ENCODE assay signal across 16 cellular contexts in the genomic region with DNA sequence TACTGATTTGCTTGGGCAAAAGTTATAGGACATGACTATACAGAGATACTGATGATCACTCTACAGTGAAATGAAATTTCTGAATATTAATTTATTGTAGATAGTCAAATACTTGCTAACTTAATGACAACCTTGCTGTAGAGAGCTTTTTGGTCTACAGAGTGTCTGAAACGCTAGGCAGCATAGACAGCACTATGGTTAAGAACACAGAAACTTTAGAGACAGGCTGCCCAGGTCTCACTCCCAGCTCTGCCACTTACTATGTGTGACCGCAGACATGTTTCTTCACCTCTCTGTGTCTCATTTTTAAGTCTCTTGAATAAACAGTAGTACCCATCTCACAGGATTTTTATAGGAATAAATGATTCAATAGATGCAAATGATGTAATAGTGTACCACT.
A peak's percentile ranks its signal among the peaks of the same experiment; 100 is the strongest.
DNase-seq lines count a peak whose midpoint lies in the region; ATAC-seq, FAIRE-seq and TF ChIP-seq lines count a peak whose summit lies in the region.
"Had no signal": no experiment of that assay in that cellular context is flagged by ENCODE, and none has a peak within 500 bp of the region (broad histone marks: within the 10 kb centered on the region; RNA-seq: fewer than 3 reads in every experiment).

No MANE protein-coding gene starts in this region.

- no peak overlapping the region for H3K9ac ChIP-seq in kidney (ENCODE audit: low read length in 2 of 2)
- H3K9ac ChIP-seq: GM23248 had no signal

- no peak overlapping the region for H2AFZ ChIP-seq in GM23338
- H2AFZ ChIP-seq: GM23248 had no signal

- ATAC-seq in GM23338, result no peak
- ATAC-seq in psoas muscle, result no peak
- ATAC-seq in GM21717 (IDR thresholded peaks at IDR 0.05; ENCODE audit: unreplicated experiment), result no peak

- intact Hi-C loops in psoas muscle (cut with DNase I), result loop anchor here in 1 of 2 donors (5.0 kb wide), 1 partner anchor 61 kb away; no protein-coding TSS in a partner anchor
- intact Hi-C loops in kidney (cut with DNase I), result no loop called here

- H3K4me1 Mint-ChIP-seq in GM23338, result peaks cover 73% of the 10 kb centered on the region
- H3K4me1 Mint-ChIP-seq: CD8-positive, alpha-beta memory T cell had no signal

- peaks cover 58% of the 10 kb centered on the region for H3K4me1 ChIP-seq in GM23338 (ENCODE audit: insufficient read depth)
- peaks cover 64% of the 10 kb centered on the region for H3K4me1 ChIP-seq in psoas muscle
- H3K4me1 ChIP-seq in kidney (ENCODE audit: control insufficient read depth in 1 of 2, insufficient read depth in 1 of 2, low read depth in 1 of 2, low read length in 2 of 2), result peaks cover 0 to 4% of the 10 kb centered on the region in 2 donors
- H3K4me1 ChIP-seq: Caco-2 had no signal

- DNase-seq in GM23338 (ENCODE audit: low spot score), result no peak
- DNase-seq in psoas muscle, result no peak
- no peak for DNase-seq in kidney
- no peak for DNase-seq in Ammon's horn (ENCODE audit: low spot score)
- DNase-seq: BE2C; Caco-2; CD8-positive, alpha-beta memory T cell; DMS53; GF-D8; GM23248; H9 had no signal

- no peak overlapping the region; the same call in 1 of the 2 replicates for H3K27ac ChIP-seq in GM23338 (ENCODE audit: low read depth)
- H3K27ac ChIP-seq in cingulate gyrus (ENCODE audit: low read depth, low read length), result peak overlapping the region; percentile 29
- peak overlapping the region; percentile 4 for H3K27ac ChIP-seq in psoas muscle
- peak overlapping the region; percentile 94 for H3K27ac ChIP-seq in temporal lobe (ENCODE audit: low read depth, low read length)
- H3K27ac ChIP-seq in kidney (ENCODE audit: low read depth in 2 of 2, low read length in 2 of 2), result no peak overlapping the region
- H3K27ac ChIP-seq: GM23248 had no signal

- no peaks in the 10 kb centered on the region for H3K36me3 ChIP-seq in GM23338 (ENCODE audit: insufficient read depth)
- H3K36me3 ChIP-seq in psoas muscle (ENCODE audit: insufficient read depth in 1 of 2, low read depth in 1 of 2), result no peaks in the 10 kb centered on the region
- H3K36me3 ChIP-seq in kidney (ENCODE audit: control insufficient read depth in 1 of 2, insufficient read depth in 2 of 2, low read length in 2 of 2), result no peaks in the 10 kb centered on the region
- H3K36me3 ChIP-seq: BE2C had no signal

- peaks cover 7% of the 10 kb centered on the region; the same call in 1 of the 2 replicates for H3K79me2 ChIP-seq in GM23338 (replicated peaks; ENCODE audit: insufficient read depth)

- H3K4me3 ChIP-seq in GM23338 (no peak overlapping the region), psoas muscle (no peak overlapping the region), kidney (ENCODE audit: low read length in 2 of 2) (no peak overlapping the region)
- H3K4me3 ChIP-seq: GM23248 had no signal

- H3K9me3 Mint-ChIP-seq in GM23338, result no peaks in the 10 kb centered on the region
- H3K9me3 Mint-ChIP-seq: H9 had no signal

- no peak overlapping the region for H3K4me3 Mint-ChIP-seq in GM23338
- H3K4me3 Mint-ChIP-seq: CD8-positive, alpha-beta memory T cell; H9 had no signal

- WGBS in psoas muscle, 3 donors, result 89 to 92% (median 91%) methylated on average over 2 of the region's 2 CpGs

- H3K27me3 ChIP-seq in GM23338 (ENCODE audit: insufficient read depth) (no peaks in the 10 kb centered on the region), psoas muscle (ENCODE audit: insufficient read depth in 3 of 3, low read length in 2 of 3) (no peaks in the 10 kb centered on the region)
- H3K27me3 ChIP-seq: BE2C had no signal

- no peak for FAIRE-seq in kidney (lab: Jason Lieb, UNC)
- FAIRE-seq: A204.1, GM19239 had no signal

- H3K9me3 ChIP-seq in psoas muscle (no peaks in the 10 kb centered on the region), kidney (ENCODE audit: control insufficient read depth in 1 of 2, low read length in 2 of 2) (no peaks in the 10 kb centered on the region)
- H3K9me3 ChIP-seq: BE2C, Caco-2 had no signal

- no peak overlapping the region for H3K4me2 ChIP-seq in GM23338

- H3K27me3 Mint-ChIP-seq in GM23338 (ENCODE audit: insufficient read depth, low read depth, poor library complexity), result peaks cover 4% of the 10 kb centered on the region
- H3K27me3 Mint-ChIP-seq: CD8-positive, alpha-beta memory T cell had no signal

- H3F3A ChIP-seq in GM23338 (replicated peaks; ENCODE audit: low read depth), result no peaks in the 10 kb centered on the region

- no peaks in the 10 kb centered on the region for H4K20me1 ChIP-seq in GM23338 (replicated peaks; ENCODE audit: insufficient read depth)

- H3K27ac Mint-ChIP-seq in GM23338, result peak overlapping the region; percentile 46; the same call in 1 of the 2 replicates
- H3K27ac Mint-ChIP-seq: CD8-positive, alpha-beta memory T cell had no signal

- no peaks in the 10 kb centered on the region for H3K9me2 ChIP-seq in GM23338 (ENCODE audit: insufficient read depth)

- H3K36me3 Mint-ChIP-seq in GM23338 (ENCODE audit: low read depth), result no peaks in the 10 kb centered on the region
- H3K36me3 Mint-ChIP-seq: CD8-positive, alpha-beta memory T cell had no signal

- TF ChIP-seq CTCF in GM23338 (conservative IDR thresholded peaks at IDR 0.05; ENCODE audit: low read depth in 2 of 2) (no peak), psoas muscle (IDR thresholded peaks at IDR 0.05) (no peak), kidney (IDR thresholded peaks at IDR 0.05; ENCODE audit: borderline replicate concordance, extremely low read depth, insufficient read depth) (no peak)

TF ChIP-seq in GM23338, 12 proteins besides CTCF, POLR2A, EP300 and RAD21 (continues in another document):
- TF ChIP-seq NANOG (IDR thresholded peaks at IDR 0.05; ENCODE audit: borderline replicate concordance), result no peak
- no peak for TF ChIP-seq EZH2phosphoT487 (IDR thresholded peaks at IDR 0.05; ENCODE audit: unreplicated experiment)
- no peak for TF ChIP-seq POLR2AphosphoS5 (IDR thresholded peaks at IDR 0.05; ENCODE audit: low read depth)
- no peak for TF ChIP-seq ZNF114 (CRISPR knock-in tag; IDR thresholded peaks at IDR 0.05)
- no peak for TF ChIP-seq ZNF331 (CRISPR knock-in tag; IDR thresholded peaks at IDR 0.05; ENCODE audit: low read depth)
- no peak for TF ChIP-seq JUNB (IDR thresholded peaks at IDR 0.05; ENCODE audit: unreplicated experiment)
- no peak for TF ChIP-seq STAT1 (IDR thresholded peaks at IDR 0.05; ENCODE audit: unreplicated experiment)
- TF ChIP-seq, protein P1, sequence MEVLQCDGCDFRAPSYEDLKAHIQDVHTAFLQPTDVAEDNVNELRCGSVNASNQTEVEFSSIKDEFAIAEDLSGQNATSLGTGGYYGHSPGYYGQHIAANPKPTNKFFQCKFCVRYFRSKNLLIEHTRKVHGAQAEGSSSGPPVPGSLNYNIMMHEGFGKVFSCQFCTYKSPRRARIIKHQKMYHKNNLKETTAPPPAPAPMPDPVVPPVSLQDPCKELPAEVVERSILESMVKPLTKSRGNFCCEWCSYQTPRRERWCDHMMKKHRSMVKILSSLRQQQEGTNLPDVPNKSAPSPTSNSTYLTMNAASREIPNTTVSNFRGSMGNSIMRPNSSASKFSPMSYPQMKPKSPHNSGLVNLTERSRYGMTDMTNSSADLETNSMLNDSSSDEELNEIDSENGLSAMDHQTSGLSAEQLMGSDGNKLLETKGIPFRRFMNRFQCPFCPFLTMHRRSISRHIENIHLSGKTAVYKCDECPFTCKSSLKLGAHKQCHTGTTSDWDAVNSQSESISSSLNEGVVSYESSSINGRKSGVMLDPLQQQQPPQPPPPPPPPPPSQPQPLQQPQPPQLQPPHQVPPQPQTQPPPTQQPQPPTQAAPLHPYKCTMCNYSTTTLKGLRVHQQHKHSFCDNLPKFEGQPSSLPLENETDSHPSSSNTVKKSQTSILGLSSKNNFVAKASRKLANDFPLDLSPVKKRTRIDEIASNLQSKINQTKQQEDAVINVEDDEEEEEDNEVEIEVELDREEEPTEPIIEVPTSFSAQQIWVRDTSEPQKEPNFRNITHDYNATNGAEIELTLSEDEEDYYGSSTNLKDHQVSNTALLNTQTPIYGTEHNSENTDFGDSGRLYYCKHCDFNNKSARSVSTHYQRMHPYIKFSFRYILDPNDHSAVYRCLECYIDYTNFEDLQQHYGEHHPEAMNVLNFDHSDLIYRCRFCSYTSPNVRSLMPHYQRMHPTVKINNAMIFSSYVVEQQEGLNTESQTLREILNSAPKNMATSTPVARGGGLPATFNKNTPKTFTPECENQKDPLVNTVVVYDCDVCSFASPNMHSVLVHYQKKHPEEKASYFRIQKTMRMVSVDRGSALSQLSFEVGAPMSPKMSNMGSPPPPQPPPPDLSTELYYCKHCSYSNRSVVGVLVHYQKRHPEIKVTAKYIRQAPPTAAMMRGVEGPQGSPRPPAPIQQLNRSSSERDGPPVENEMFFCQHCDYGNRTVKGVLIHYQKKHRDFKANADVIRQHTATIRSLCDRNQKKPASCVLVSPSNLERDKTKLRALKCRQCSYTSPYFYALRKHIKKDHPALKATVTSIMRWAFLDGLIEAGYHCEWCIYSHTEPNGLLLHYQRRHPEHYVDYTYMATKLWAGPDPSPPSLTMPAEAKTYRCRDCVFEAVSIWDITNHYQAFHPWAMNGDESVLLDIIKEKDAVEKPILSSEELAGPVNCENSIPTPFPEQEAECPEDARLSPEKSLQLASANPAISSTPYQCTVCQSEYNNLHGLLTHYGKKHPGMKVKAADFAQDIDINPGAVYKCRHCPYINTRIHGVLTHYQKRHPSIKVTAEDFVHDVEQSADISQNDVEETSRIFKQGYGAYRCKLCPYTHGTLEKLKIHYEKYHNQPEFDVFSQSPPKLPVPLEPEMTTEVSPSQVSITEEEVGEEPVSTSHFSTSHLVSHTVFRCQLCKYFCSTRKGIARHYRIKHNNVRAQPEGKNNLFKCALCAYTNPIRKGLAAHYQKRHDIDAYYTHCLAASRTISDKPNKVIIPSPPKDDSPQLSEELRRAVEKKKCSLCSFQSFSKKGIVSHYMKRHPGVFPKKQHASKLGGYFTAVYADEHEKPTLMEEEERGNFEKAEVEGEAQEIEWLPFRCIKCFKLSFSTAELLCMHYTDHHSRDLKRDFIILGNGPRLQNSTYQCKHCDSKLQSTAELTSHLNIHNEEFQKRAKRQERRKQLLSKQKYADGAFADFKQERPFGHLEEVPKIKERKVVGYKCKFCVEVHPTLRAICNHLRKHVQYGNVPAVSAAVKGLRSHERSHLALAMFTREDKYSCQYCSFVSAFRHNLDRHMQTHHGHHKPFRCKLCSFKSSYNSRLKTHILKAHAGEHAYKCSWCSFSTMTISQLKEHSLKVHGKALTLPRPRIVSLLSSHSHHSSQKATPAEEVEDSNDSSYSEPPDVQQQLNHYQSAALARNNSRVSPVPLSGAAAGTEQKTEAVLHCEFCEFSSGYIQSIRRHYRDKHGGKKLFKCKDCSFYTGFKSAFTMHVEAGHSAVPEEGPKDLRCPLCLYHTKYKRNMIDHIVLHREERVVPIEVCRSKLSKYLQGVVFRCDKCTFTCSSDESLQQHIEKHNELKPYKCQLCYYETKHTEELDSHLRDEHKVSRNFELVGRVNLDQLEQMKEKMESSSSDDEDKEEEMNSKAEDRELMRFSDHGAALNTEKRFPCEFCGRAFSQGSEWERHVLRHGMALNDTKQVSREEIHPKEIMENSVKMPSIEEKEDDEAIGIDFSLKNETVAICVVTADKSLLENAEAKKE (CRISPR knock-in tag; IDR thresholded peaks at IDR 0.05), result no peak

Comparison
In these comparisons a context has a peak if more than half of its experiments do, and no peak if none do; other contexts are left out.
1. H3K27ac ChIP-seq: peak in cingulate gyrus (single experiment), psoas muscle (single experiment) and temporal lobe (single experiment); none in GM23338 (single experiment) and kidney (0 of 2).